8 cellular contexts compared by ENCODE assay signal in the genomic region with DNA sequence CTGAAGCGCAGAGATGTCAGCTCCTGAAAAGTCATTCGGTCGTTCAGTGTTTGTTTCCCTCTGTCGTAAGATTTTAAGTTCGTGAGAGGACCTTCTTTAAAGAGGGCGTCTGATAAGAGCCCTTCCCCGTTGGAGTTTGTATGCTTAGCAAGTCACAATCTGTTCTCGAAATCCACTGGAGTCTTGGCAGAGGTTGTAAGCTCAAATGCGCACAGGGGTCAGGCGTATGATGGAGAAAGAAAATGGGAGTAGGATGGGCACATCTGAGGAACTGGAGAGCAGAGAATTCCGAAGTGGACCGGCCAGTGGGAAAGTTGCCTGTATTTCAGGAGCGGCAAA. TPM values are rescaled to one million over a fixed set of nuclear protein-coding genes. Genes with fewer than 3 reads are reported as not detected.
DNase-seq lines count a peak whose midpoint lies in the region; ATAC-seq and TF ChIP-seq lines count a peak whose summit lies in the region.

No MANE protein-coding gene starts in this region.

- H3K4me3 Mint-ChIP-seq in T-helper 1 cell treated with Interleukin-12 subunit alpha and Interleukin-12 subunit beta and Interleukin-4 antibody, amounts not matched to agents 30 μg/mL and 1 μg/mL, for 36 hours = peak overlapping the region; percentile 95

- no peaks in the 10 kb centered on the region for H3K36me3 ChIP-seq in neural cell (ENCODE audit: insufficient read depth, low read length)

- in situ Hi-C loops in ACHN (cut with HindIII; ENCODE audit: low pct_ligation_motif_present, low pct_unique_long_range_greater_than_20kb, low sequenced_read_pairs) = no loop called here

- TF ChIP-seq CTCF in fibroblast of pulmonary artery (IDR thresholded peaks at IDR 0.05; ENCODE audit: low read length, missing control alignments) (no peak), neural cell (IDR thresholded peaks at IDR 0.05; ENCODE audit: poor library complexity, severe bottlenecking) (no peak)

- H3K79me2 ChIP-seq in neural cell (replicated peaks; ENCODE audit: insufficient read depth, low read length) = peaks cover 8% of the 10 kb centered on the region

- peak overlapping the region; percentile 78 for H3K4me3 ChIP-seq in fibroblast of pulmonary artery (replicated peaks; ENCODE audit: low read depth, low read length)
- peak overlapping the region; percentile 87 for H3K4me3 ChIP-seq in neural cell (ENCODE audit: low read length)

- no peak for TF ChIP-seq EP300 in neural cell (conservative IDR thresholded peaks at IDR 0.05; ENCODE audit: poor library complexity, severe bottlenecking)

- no peaks in the 10 kb centered on the region for H3K9me3 ChIP-seq in neural cell (ENCODE audit: low read length)

- ATAC-seq in GM18858 (IDR thresholded peaks at IDR 0.05; ENCODE audit: unreplicated experiment) (peak; percentile 1), HG03196 (IDR thresholded peaks at IDR 0.05; ENCODE audit: unreplicated experiment) (peak; percentile 13)

- peaks cover 5% of the 10 kb centered on the region for H3K36me3 Mint-ChIP-seq in T-helper 1 cell treated with Interleukin-12 subunit alpha and Interleukin-12 subunit beta and Interleukin-4 antibody, amounts not matched to agents 30 μg/mL and 1 μg/mL, for 36 hours (ENCODE audit: low read depth)

- peak overlapping the region; percentile 97 for H2AFZ ChIP-seq in neural cell (ENCODE audit: low read depth, low read length)

- peak overlapping the region; percentile 81 for H3K4me2 ChIP-seq in neural cell (ENCODE audit: low read length)

- no peak for TF ChIP-seq RAD21 in neural cell (conservative IDR thresholded peaks at IDR 0.05)

- no peaks in the 10 kb centered on the region for H3F3A ChIP-seq in neural cell (ENCODE audit: insufficient read depth, low read length, poor library complexity, severe bottlenecking)

- H3K9me3 Mint-ChIP-seq in T-helper 1 cell treated with Interleukin-12 subunit alpha and Interleukin-12 subunit beta and Interleukin-4 antibody, amounts not matched to agents 30 μg/mL and 1 μg/mL, for 36 hours = no peaks in the 10 kb centered on the region

- no peaks in the 10 kb centered on the region for H4K20me1 ChIP-seq in neural cell (ENCODE audit: insufficient read depth)

- DNase-seq in ACHN = peak; percentile 11
- DNase-seq in fibroblast of pulmonary artery (ENCODE audit: low read depth) = peak; percentile 50
- no peak for DNase-seq in dedifferentiated amniotic fluid mesenchymal stem cell (ENCODE audit: extremely low spot score)
- DNase-seq in NCI-H1417 treated with DMSO at 0.1 percent for 48 hours (lab: John Stamatoyannopoulos, UW) = no peak

- peak overlapping the region; percentile 90 for H3K9ac ChIP-seq in neural cell (ENCODE audit: low read length)

- H3K4me1 Mint-ChIP-seq in T-helper 1 cell treated with Interleukin-12 subunit alpha and Interleukin-12 subunit beta and Interleukin-4 antibody, amounts not matched to agents 30 μg/mL and 1 μg/mL, for 36 hours (ENCODE audit: low read depth) = peaks cover 9% of the 10 kb centered on the region

- peak overlapping the region; percentile 90 for H3K27ac Mint-ChIP-seq in T-helper 1 cell treated with Interleukin-12 subunit alpha and Interleukin-12 subunit beta and Interleukin-4 antibody, amounts not matched to agents 30 μg/mL and 1 μg/mL, for 36 hours

- peaks cover 5% of the 10 kb centered on the region for H3K27me3 Mint-ChIP-seq in T-helper 1 cell treated with Interleukin-12 subunit alpha and Interleukin-12 subunit beta and Interleukin-4 antibody, amounts not matched to agents 30 μg/mL and 1 μg/mL, for 36 hours (ENCODE audit: low read depth)

- H3K9me2 ChIP-seq in neural cell (ENCODE audit: insufficient read depth, low read length) = no peaks in the 10 kb centered on the region

- peak overlapping the region; percentile 77 for H3K27ac ChIP-seq in neural cell (ENCODE audit: low read length)

- H3K27me3 ChIP-seq in neural cell (ENCODE audit: insufficient read depth, low read depth, low read length) = no peaks in the 10 kb centered on the region

TF ChIP-seq in neural cell, 6 proteins besides CTCF, POLR2A, EP300 and RAD21:
- TF ChIP-seq MXI1 (conservative IDR thresholded peaks at IDR 0.05; ENCODE audit: poor library complexity, severe bottlenecking) = no peak
- no peak for TF ChIP-seq SMC3 (conservative IDR thresholded peaks at IDR 0.05; ENCODE audit: poor library complexity)
- TF ChIP-seq, protein P1, sequence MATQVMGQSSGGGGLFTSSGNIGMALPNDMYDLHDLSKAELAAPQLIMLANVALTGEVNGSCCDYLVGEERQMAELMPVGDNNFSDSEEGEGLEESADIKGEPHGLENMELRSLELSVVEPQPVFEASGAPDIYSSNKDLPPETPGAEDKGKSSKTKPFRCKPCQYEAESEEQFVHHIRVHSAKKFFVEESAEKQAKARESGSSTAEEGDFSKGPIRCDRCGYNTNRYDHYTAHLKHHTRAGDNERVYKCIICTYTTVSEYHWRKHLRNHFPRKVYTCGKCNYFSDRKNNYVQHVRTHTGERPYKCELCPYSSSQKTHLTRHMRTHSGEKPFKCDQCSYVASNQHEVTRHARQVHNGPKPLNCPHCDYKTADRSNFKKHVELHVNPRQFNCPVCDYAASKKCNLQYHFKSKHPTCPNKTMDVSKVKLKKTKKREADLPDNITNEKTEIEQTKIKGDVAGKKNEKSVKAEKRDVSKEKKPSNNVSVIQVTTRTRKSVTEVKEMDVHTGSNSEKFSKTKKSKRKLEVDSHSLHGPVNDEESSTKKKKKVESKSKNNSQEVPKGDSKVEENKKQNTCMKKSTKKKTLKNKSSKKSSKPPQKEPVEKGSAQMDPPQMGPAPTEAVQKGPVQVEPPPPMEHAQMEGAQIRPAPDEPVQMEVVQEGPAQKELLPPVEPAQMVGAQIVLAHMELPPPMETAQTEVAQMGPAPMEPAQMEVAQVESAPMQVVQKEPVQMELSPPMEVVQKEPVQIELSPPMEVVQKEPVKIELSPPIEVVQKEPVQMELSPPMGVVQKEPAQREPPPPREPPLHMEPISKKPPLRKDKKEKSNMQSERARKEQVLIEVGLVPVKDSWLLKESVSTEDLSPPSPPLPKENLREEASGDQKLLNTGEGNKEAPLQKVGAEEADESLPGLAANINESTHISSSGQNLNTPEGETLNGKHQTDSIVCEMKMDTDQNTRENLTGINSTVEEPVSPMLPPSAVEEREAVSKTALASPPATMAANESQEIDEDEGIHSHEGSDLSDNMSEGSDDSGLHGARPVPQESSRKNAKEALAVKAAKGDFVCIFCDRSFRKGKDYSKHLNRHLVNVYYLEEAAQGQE (IDR thresholded peaks at IDR 0.05; ENCODE audit: borderline replicate concordance) = no peak
- TF ChIP-seq EZH2 (IDR thresholded peaks at IDR 0.05; ENCODE audit: borderline replicate concordance, insufficient read depth, low read length, poor library complexity, severe bottlenecking) = no peak
- no peak for TF ChIP-seq TAF1 (IDR thresholded peaks at IDR 0.05; ENCODE audit: low read depth)
- no peak for TF ChIP-seq POLR2AphosphoS5 (IDR thresholded peaks at IDR 0.05)

RNA-seq across cellular contexts. Expression of a gene that starts 0.7 kb away (rescaled TPM):
- 197 and 244 TPM in 2 replicates for polyA plus RNA-seq in neural cell
- polyA minus RNA-seq in neural cell = 176 TPM in 2 replicates

Comparison
In these comparisons a context has a peak if more than half of its experiments do, and no peak if none do; other contexts are left out.
1. DNase-seq: peak in ACHN (single experiment) and fibroblast of pulmonary artery (single experiment); none in dedifferentiated amniotic fluid mesenchymal stem cell (single experiment) and NCI-H1417 treated with DMSO at 0.1 percent for 48 hours (single experiment).